1 cellular context compared by ENCODE assay signal in genomic region chr16:1596516-1596915, GRCh38.
TF ChIP-seq lines count a peak whose summit lies in the region.

No MANE protein-coding gene starts in this region.

TF ChIP-seq in IMR-90, 13 proteins besides CTCF, POLR2A, EP300 and RAD21 (continued from another document):
- TF ChIP-seq ELK1 (IDR thresholded peaks at IDR 0.05; ENCODE audit: borderline replicate concordance, low read depth, low read length): no peak
- TF ChIP-seq CHD1 (IDR thresholded peaks at IDR 0.05; ENCODE audit: low read depth, low read length): no peak
- no peak for TF ChIP-seq RFX5 (IDR thresholded peaks at IDR 0.05; ENCODE audit: low read depth, low read length)
- no peak for TF ChIP-seq RCOR1 (IDR thresholded peaks at IDR 0.05; ENCODE audit: insufficient replicate concordance, low read length)
- no peak for TF ChIP-seq USF2 (IDR thresholded peaks at IDR 0.05; ENCODE audit: low read depth, low read length)
